In genomic region chr11:67468056-67468455, GRCh38 we compare ENCODE assay signal across 1 cellular context.
TF ChIP-seq lines count a peak whose summit lies in the region.

No MANE protein-coding gene starts in this region.

TF ChIP-seq in K562, 482 proteins besides CTCF, POLR2A, EP300 and RAD21:
- TF ChIP-seq ZNF586 (CRISPR knock-in tag; conservative IDR thresholded peaks at IDR 0.05) (no peak), TFAP4 (CRISPR knock-in tag; IDR thresholded peaks at IDR 0.05; ENCODE audit: borderline replicate concordance) (peak; percentile 36; the same call in 1 of the 2 replicates), NRF1 (conservative IDR thresholded peaks at IDR 0.05 in 1 of 2, IDR thresholded peaks at IDR 0.05 in 1 of 2) (no peak), HCFC1 (IDR thresholded peaks at IDR 0.05; ENCODE audit: low read depth, low read length) (no peak), TOE1 (IDR thresholded peaks at IDR 0.05; ENCODE audit: borderline replicate concordance) (no peak), TOE1 (CRISPR knock-in tag; IDR thresholded peaks at IDR 0.05; ENCODE audit: borderline replicate concordance, low read depth) (no peak), MXI1 (IDR thresholded peaks at IDR 0.05; ENCODE audit: low read depth, low read length) (no peak), ZNF668 (CRISPR knock-in tag; IDR thresholded peaks at IDR 0.05) (no peak), ZKSCAN8 (CRISPR knock-in tag; IDR thresholded peaks at IDR 0.05) (no peak)
